1 cellular context compared by ENCODE assay signal in the genomic region with DNA sequence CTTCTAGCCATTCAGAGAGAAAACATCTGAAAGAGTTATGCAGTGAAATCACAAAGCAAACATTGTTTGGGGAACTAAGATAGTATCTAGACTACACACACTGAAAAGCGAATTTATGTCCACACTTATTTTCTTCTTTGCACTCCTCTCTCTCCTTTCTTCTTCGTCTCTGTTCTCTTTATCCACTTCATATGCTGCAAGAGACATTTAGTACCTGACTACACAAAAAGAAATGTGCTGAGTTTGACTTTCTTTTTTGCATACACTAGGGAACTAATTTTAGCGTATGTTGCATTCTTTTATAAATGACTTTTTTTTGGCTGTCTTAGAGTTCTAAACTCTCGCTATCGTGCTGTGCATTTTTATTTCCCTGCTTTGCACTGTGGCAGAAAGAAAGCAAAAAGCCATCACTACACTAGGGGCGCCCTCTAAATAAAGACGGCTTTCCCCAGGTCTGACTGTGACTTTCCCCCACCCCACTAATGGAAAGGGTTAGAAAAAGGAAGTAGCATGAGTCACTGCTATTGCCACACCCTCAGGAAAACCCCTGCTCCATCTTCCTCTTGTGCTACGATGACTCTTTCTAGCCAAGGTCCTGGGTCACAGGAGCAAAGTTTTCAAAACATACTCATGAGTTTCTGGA.
TF ChIP-seq lines count a peak whose summit lies in the region.

No MANE protein-coding gene starts in this region.

TF ChIP-seq in HepG2, 621 proteins besides CTCF, POLR2A, EP300 and RAD21 (continued from another document and continues in another):
- TF ChIP-seq, protein P1, sequence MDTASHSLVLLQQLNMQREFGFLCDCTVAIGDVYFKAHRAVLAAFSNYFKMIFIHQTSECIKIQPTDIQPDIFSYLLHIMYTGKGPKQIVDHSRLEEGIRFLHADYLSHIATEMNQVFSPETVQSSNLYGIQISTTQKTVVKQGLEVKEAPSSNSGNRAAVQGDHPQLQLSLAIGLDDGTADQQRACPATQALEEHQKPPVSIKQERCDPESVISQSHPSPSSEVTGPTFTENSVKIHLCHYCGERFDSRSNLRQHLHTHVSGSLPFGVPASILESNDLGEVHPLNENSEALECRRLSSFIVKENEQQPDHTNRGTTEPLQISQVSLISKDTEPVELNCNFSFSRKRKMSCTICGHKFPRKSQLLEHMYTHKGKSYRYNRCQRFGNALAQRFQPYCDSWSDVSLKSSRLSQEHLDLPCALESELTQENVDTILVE (CRISPR knock-in tag; IDR thresholded peaks at IDR 0.05): no peak
- TF ChIP-seq SSRP1 (CRISPR knock-in tag; IDR thresholded peaks at IDR 0.05) (no peak), CEBPB (IDR thresholded peaks at IDR 0.05; ENCODE audit: borderline replicate concordance, low read depth, low read length) (peak; percentile 78), ZNF34 (CRISPR knock-in tag; IDR thresholded peaks at IDR 0.05; ENCODE audit: borderline replicate concordance) (no peak), THAP11 (CRISPR knock-in tag; IDR thresholded peaks at IDR 0.05) (no peak), TOPORS (CRISPR knock-in tag; IDR thresholded peaks at IDR 0.05) (no peak), JUND (CRISPR knock-in tag; IDR thresholded peaks at IDR 0.05) (peak; percentile 67), RCOR2 (CRISPR knock-in tag; IDR thresholded peaks at IDR 0.05) (no peak), RARA (CRISPR knock-in tag; IDR thresholded peaks at IDR 0.05) (no peak), ZNF564 (CRISPR knock-in tag; IDR thresholded peaks at IDR 0.05) (no peak), ZNF232 (CRISPR knock-in tag; IDR thresholded peaks at IDR 0.05; ENCODE audit: borderline replicate concordance) (no peak), ETV5 (CRISPR knock-in tag; IDR thresholded peaks at IDR 0.05; ENCODE audit: borderline replicate concordance) (peak; percentile 60; the same call in 1 of the 2 replicates), ZNF430 (CRISPR knock-in tag; IDR thresholded peaks at IDR 0.05) (no peak), FOXO1 (CRISPR knock-in tag; IDR thresholded peaks at IDR 0.05) (no peak), TEAD3 (CRISPR knock-in tag; optimal IDR thresholded peaks at IDR 0.05; ENCODE audit: borderline replicate concordance) (no peak), GZF1 (CRISPR knock-in tag; IDR thresholded peaks at IDR 0.05) (no peak), NFE2 (CRISPR knock-in tag; IDR thresholded peaks at IDR 0.05) (no peak), ELF4 (CRISPR knock-in tag; IDR thresholded peaks at IDR 0.05; ENCODE audit: borderline replicate concordance) (no peak), KMT2A (CRISPR knock-in tag; IDR thresholded peaks at IDR 0.05) (no peak), ZNF670 (CRISPR knock-in tag; IDR thresholded peaks at IDR 0.05; ENCODE audit: borderline replicate concordance) (no peak), ARNT2 (CRISPR knock-in tag; IDR thresholded peaks at IDR 0.05; ENCODE audit: low read depth) (no peak), HNRNPH1 (optimal IDR thresholded peaks at IDR 0.05; ENCODE audit: low read depth, low read length) (no peak), ZNF703 (CRISPR knock-in tag; IDR thresholded peaks at IDR 0.05; ENCODE audit: borderline replicate concordance) (no peak), ZNF136 (CRISPR knock-in tag; IDR thresholded peaks at IDR 0.05; ENCODE audit: low read depth) (no peak), ZNF563 (CRISPR knock-in tag; IDR thresholded peaks at IDR 0.05) (no peak), CREM (IDR thresholded peaks at IDR 0.05) (no peak), CREM (CRISPR knock-in tag; IDR thresholded peaks at IDR 0.05) (no peak), ZEB1 (IDR thresholded peaks at IDR 0.05; ENCODE audit: insufficient replicate concordance, low read depth) (no peak), ZNF652 (CRISPR knock-in tag; IDR thresholded peaks at IDR 0.05; ENCODE audit: borderline replicate concordance, low read depth) (no peak), ZNF761 (CRISPR knock-in tag; conservative IDR thresholded peaks at IDR 0.05) (no peak), TBP (CRISPR knock-in tag; IDR thresholded peaks at IDR 0.05) (no peak), ZNF263 (CRISPR knock-in tag; IDR thresholded peaks at IDR 0.05) (no peak), ZNF768 (CRISPR knock-in tag; IDR thresholded peaks at IDR 0.05) (no peak), MAFK (conservative IDR thresholded peaks at IDR 0.05 in 1 of 2, IDR thresholded peaks at IDR 0.05 in 1 of 2; ENCODE audit: low read length in 2 of 2) (peak; percentile 69 to 82), BRD4 (CRISPR knock-in tag; IDR thresholded peaks at IDR 0.05) (no peak), JUNB (CRISPR knock-in tag; IDR thresholded peaks at IDR 0.05; ENCODE audit: borderline replicate concordance) (no peak), SALL1 (CRISPR knock-in tag; IDR thresholded peaks at IDR 0.05) (no peak), ZFP36L2 (CRISPR knock-in tag; IDR thresholded peaks at IDR 0.05) (no peak), NFRKB (IDR thresholded peaks at IDR 0.05) (no peak), ZSCAN29 (CRISPR knock-in tag; conservative IDR thresholded peaks at IDR 0.05) (no peak), RELA (CRISPR knock-in tag; IDR thresholded peaks at IDR 0.05) (peak; percentile 79; the same call in 1 of the 2 replicates), TOE1 (CRISPR knock-in tag; IDR thresholded peaks at IDR 0.05) (no peak), HDAC2 (CRISPR knock-in tag; IDR thresholded peaks at IDR 0.05) (no peak), ZNF567 (CRISPR knock-in tag; IDR thresholded peaks at IDR 0.05; ENCODE audit: borderline replicate concordance) (no peak)
- TF ChIP-seq, protein P2, sequence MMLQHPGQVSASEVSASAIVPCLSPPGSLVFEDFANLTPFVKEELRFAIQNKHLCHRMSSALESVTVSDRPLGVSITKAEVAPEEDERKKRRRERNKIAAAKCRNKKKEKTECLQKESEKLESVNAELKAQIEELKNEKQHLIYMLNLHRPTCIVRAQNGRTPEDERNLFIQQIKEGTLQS (CRISPR knock-in tag; IDR thresholded peaks at IDR 0.05): peak; percentile 71
- TF ChIP-seq, protein P3, sequence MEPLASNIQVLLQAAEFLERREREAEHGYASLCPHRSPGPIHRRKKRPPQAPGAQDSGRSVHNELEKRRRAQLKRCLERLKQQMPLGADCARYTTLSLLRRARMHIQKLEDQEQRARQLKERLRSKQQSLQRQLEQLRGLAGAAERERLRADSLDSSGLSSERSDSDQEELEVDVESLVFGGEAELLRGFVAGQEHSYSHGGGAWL (CRISPR knock-in tag; IDR thresholded peaks at IDR 0.05): no peak
- TF ChIP-seq, protein P4, sequence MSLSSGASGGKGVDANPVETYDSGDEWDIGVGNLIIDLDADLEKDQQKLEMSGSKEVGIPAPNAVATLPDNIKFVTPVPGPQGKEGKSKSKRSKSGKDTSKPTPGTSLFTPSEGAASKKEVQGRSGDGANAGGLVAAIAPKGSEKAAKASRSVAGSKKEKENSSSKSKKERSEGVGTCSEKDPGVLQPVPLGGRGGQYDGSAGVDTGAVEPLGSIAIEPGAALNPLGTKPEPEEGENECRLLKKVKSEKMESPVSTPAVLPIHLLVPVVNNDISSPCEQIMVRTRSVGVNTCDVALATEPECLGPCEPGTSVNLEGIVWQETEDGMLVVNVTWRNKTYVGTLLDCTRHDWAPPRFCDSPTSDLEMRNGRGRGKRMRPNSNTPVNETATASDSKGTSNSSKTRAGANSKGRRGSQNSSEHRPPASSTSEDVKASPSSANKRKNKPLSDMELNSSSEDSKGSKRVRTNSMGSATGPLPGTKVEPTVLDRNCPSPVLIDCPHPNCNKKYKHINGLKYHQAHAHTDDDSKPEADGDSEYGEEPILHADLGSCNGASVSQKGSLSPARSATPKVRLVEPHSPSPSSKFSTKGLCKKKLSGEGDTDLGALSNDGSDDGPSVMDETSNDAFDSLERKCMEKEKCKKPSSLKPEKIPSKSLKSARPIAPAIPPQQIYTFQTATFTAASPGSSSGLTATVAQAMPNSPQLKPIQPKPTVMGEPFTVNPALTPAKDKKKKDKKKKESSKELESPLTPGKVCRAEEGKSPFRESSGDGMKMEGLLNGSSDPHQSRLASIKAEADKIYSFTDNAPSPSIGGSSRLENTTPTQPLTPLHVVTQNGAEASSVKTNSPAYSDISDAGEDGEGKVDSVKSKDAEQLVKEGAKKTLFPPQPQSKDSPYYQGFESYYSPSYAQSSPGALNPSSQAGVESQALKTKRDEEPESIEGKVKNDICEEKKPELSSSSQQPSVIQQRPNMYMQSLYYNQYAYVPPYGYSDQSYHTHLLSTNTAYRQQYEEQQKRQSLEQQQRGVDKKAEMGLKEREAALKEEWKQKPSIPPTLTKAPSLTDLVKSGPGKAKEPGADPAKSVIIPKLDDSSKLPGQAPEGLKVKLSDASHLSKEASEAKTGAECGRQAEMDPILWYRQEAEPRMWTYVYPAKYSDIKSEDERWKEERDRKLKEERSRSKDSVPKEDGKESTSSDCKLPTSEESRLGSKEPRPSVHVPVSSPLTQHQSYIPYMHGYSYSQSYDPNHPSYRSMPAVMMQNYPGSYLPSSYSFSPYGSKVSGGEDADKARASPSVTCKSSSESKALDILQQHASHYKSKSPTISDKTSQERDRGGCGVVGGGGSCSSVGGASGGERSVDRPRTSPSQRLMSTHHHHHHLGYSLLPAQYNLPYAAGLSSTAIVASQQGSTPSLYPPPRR (CRISPR knock-in tag; IDR thresholded peaks at IDR 0.05; ENCODE audit: borderline replicate concordance): no peak
- TF ChIP-seq, protein P5, sequence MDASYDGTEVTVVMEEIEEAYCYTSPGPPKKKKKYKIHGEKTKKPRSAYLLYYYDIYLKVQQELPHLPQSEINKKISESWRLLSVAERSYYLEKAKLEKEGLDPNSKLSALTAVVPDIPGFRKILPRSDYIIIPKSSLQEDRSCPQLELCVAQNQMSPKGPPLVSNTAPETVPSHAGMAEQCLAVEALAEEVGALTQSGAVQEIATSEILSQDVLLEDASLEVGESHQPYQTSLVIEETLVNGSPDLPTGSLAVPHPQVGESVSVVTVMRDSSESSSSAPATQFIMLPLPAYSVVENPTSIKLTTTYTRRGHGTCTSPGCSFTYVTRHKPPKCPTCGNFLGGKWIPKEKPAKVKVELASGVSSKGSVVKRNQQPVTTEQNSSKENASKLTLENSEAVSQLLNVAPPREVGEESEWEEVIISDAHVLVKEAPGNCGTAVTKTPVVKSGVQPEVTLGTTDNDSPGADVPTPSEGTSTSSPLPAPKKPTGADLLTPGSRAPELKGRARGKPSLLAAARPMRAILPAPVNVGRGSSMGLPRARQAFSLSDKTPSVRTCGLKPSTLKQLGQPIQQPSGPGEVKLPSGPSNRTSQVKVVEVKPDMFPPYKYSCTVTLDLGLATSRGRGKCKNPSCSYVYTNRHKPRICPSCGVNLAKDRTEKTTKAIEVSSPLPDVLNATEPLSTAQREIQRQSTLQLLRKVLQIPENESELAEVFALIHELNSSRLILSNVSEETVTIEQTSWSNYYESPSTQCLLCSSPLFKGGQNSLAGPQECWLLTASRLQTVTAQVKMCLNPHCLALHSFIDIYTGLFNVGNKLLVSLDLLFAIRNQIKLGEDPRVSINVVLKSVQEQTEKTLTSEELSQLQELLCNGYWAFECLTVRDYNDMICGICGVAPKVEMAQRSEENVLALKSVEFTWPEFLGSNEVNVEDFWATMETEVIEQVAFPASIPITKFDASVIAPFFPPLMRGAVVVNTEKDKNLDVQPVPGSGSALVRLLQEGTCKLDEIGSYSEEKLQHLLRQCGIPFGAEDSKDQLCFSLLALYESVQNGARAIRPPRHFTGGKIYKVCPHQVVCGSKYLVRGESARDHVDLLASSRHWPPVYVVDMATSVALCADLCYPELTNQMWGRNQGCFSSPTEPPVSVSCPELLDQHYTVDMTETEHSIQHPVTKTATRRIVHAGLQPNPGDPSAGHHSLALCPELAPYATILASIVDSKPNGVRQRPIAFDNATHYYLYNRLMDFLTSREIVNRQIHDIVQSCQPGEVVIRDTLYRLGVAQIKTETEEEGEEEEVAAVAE (CRISPR knock-in tag; IDR thresholded peaks at IDR 0.05; ENCODE audit: borderline replicate concordance): no peak
- TF ChIP-seq, protein P6, sequence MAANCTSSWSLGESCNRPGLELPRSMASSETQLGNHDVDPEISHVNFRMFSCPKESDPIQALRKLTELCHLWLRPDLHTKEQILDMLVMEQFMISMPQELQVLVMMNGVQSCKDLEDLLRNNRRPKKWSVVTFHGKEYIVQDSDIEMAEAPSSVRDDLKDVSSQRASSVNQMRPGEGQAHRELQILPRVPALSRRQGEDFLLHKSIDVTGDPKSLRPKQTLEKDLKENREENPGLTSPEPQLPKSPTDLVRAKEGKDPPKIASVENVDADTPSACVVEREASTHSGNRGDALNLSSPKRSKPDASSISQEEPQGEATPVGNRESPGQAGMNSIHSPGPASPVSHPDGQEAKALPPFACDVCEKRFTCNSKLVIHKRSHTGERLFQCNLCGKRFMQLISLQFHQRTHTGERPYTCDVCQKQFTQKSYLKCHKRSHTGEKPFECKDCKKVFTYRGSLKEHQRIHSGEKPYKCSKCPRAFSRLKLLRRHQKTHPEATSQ (CRISPR knock-in tag; IDR thresholded peaks at IDR 0.05; ENCODE audit: borderline replicate concordance): no peak
- TF ChIP-seq, protein P7, sequence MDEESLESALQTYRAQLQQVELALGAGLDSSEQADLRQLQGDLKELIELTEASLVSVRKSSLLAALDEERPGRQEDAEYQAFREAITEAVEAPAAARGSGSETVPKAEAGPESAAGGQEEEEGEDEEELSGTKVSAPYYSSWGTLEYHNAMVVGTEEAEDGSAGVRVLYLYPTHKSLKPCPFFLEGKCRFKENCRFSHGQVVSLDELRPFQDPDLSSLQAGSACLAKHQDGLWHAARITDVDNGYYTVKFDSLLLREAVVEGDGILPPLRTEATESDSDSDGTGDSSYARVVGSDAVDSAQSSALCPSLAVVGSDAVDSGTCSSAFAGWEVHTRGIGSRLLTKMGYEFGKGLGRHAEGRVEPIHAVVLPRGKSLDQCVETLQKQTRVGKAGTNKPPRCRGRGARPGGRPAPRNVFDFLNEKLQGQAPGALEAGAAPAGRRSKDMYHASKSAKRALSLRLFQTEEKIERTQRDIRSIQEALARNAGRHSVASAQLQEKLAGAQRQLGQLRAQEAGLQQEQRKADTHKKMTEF (CRISPR knock-in tag; IDR thresholded peaks at IDR 0.05): 0 out of 2 replicates have a peak, but pooled peaks have one; percentile 15
- TF ChIP-seq, protein P8, sequence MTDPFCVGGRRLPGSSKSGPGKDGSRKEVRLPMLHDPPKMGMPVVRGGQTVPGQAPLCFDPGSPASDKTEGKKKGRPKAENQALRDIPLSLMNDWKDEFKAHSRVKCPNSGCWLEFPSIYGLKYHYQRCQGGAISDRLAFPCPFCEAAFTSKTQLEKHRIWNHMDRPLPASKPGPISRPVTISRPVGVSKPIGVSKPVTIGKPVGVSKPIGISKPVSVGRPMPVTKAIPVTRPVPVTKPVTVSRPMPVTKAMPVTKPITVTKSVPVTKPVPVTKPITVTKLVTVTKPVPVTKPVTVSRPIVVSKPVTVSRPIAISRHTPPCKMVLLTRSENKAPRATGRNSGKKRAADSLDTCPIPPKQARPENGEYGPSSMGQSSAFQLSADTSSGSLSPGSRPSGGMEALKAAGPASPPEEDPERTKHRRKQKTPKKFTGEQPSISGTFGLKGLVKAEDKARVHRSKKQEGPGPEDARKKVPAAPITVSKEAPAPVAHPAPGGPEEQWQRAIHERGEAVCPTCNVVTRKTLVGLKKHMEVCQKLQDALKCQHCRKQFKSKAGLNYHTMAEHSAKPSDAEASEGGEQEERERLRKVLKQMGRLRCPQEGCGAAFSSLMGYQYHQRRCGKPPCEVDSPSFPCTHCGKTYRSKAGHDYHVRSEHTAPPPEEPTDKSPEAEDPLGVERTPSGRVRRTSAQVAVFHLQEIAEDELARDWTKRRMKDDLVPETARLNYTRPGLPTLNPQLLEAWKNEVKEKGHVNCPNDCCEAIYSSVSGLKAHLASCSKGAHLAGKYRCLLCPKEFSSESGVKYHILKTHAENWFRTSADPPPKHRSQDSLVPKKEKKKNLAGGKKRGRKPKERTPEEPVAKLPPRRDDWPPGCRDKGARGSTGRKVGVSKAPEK (CRISPR knock-in tag; IDR thresholded peaks at IDR 0.05; ENCODE audit: borderline replicate concordance): no peak
- TF ChIP-seq, protein P9, sequence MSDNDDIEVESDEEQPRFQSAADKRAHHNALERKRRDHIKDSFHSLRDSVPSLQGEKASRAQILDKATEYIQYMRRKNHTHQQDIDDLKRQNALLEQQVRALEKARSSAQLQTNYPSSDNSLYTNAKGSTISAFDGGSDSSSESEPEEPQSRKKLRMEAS (IDR thresholded peaks at IDR 0.05): no peak
